In genomic region chr7:70710011-70710480, GRCh38 we compare ENCODE assay signal across 9 cellular contexts.
A peak's percentile ranks its signal among the peaks of the same experiment; 100 is the strongest.
DNase-seq lines count a peak whose midpoint lies in the region; ATAC-seq and TF ChIP-seq lines count a peak whose summit lies in the region.
"Had no signal": no experiment of that assay in that cellular context is flagged by ENCODE, and none has a peak within 500 bp of the region (broad histone marks: within the 10 kb centered on the region; RNA-seq: fewer than 3 reads in every experiment).

No MANE protein-coding gene starts in this region.

- H3K27ac Mint-ChIP-seq in T-cell: no peak overlapping the region
- H3K27ac Mint-ChIP-seq: memory B cell had no signal

- peaks cover 0 to 6% (median 0%) of the 10 kb centered on the region in 3 donors for H3K9me3 Mint-ChIP-seq in T-cell
- H3K9me3 Mint-ChIP-seq: memory B cell had no signal

- no peak overlapping the region for H3K4me3 Mint-ChIP-seq in T-cell
- H3K4me3 Mint-ChIP-seq: memory B cell had no signal

- no peaks in the 10 kb centered on the region for H3K27me3 Mint-ChIP-seq in T-cell
- H3K27me3 Mint-ChIP-seq: memory B cell had no signal

- POLR2A ChIA-PET in T-cell (lab: Charles Lee): no interaction called here

- H3K4me1 Mint-ChIP-seq in T-cell: peaks cover 0 to 15% (median 11%) of the 10 kb centered on the region in 3 donors
- H3K4me1 Mint-ChIP-seq: memory B cell had no signal

- peaks cover 7% of the 10 kb centered on the region for H3K36me3 Mint-ChIP-seq in T-cell

- CTCF ChIA-PET in T-cell (lab: Charles Lee): interaction anchor here in 1 of 2 donors (0.5 kb wide), 1 partner anchor 24 kb away, joined by 6 read pairs; no protein-coding TSS in a partner anchor

- DNase-seq in COLO829 (ENCODE audit: low spot score) (peak; percentile 40), H4 (ENCODE audit: low spot score) (peak; percentile 90), kidney tubule cell (ENCODE audit: low spot score) (peak; percentile 95), T-cell (no peak), COR-L47 (lab: John Stamatoyannopoulos, UW) (no peak), NCI-H1930 (lab: John Stamatoyannopoulos, UW) (no peak)

- peak; percentile 79 for ATAC-seq in SK-N-SH treated with all-trans-retinoic acid at 6 μM for 48 hours
- no peak for ATAC-seq in T-cell (replicated peaks in 1 of 4)
- no peak for ATAC-seq in GM21723 (IDR thresholded peaks at IDR 0.05; ENCODE audit: unreplicated experiment)

TF ChIP-seq in SK-N-SH treated with all-trans-retinoic acid at 6 μM for 48 hours, 23 proteins besides CTCF, POLR2A, EP300 and RAD21:
- TF ChIP-seq, protein P1, sequence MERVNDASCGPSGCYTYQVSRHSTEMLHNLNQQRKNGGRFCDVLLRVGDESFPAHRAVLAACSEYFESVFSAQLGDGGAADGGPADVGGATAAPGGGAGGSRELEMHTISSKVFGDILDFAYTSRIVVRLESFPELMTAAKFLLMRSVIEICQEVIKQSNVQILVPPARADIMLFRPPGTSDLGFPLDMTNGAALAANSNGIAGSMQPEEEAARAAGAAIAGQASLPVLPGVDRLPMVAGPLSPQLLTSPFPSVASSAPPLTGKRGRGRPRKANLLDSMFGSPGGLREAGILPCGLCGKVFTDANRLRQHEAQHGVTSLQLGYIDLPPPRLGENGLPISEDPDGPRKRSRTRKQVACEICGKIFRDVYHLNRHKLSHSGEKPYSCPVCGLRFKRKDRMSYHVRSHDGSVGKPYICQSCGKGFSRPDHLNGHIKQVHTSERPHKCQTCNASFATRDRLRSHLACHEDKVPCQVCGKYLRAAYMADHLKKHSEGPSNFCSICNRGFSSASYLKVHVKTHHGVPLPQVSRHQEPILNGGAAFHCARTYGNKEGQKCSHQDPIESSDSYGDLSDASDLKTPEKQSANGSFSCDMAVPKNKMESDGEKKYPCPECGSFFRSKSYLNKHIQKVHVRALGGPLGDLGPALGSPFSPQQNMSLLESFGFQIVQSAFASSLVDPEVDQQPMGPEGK (CRISPR knock-in tag; IDR thresholded peaks at IDR 0.05; ENCODE audit: borderline replicate concordance): peak; percentile 49; the same call in 1 of the 2 replicates
- TF ChIP-seq TSHZ2 (CRISPR knock-in tag; IDR thresholded peaks at IDR 0.05) (no peak), ISL1 (CRISPR knock-in tag; IDR thresholded peaks at IDR 0.05) (peak; percentile 42), GLIS3 (CRISPR knock-in tag; IDR thresholded peaks at IDR 0.05) (no peak)

Comparison
In these comparisons a context has a peak if more than half of its experiments do, and no peak if none do; other contexts are left out.
1. DNase-seq: peak in COLO829 (single experiment), H4 (single experiment) and kidney tubule cell (single experiment); none in T-cell (0 of 34), COR-L47 (single experiment) and NCI-H1930 (0 of 2).